ENCODE assay signal across 1 cellular context in the genomic region with DNA sequence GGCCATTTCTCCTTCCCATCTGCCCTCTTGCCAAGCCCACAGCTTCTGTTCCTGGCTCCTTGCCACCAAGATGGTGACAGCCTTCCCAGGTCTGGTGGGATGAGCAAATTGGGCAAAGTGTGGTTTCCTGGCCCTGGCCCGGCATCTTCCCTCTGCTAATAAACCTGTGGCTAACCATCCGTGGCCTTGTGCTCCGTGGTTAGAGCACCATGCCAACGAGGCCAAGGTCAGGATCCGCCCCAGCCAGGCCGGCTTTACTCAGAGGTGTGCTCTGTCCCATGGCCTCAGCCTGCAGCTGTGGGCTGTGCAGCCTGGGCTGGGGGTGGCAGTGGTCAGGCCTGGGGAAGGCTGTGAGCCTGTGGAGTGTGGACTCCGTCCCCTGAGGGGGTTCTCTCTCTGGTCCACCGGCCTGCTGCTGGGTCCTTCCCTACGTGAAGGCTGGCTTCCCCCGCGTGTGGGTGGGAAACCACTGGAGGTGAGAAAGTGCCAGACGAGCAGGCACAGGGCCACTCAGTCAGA.
TF ChIP-seq lines count a peak whose summit lies in the region.

No MANE protein-coding gene starts in this region.

TF ChIP-seq in HepG2, 621 proteins besides CTCF, POLR2A, EP300 and RAD21 (continued from another document and continues in another):
- TF ChIP-seq, protein P1, sequence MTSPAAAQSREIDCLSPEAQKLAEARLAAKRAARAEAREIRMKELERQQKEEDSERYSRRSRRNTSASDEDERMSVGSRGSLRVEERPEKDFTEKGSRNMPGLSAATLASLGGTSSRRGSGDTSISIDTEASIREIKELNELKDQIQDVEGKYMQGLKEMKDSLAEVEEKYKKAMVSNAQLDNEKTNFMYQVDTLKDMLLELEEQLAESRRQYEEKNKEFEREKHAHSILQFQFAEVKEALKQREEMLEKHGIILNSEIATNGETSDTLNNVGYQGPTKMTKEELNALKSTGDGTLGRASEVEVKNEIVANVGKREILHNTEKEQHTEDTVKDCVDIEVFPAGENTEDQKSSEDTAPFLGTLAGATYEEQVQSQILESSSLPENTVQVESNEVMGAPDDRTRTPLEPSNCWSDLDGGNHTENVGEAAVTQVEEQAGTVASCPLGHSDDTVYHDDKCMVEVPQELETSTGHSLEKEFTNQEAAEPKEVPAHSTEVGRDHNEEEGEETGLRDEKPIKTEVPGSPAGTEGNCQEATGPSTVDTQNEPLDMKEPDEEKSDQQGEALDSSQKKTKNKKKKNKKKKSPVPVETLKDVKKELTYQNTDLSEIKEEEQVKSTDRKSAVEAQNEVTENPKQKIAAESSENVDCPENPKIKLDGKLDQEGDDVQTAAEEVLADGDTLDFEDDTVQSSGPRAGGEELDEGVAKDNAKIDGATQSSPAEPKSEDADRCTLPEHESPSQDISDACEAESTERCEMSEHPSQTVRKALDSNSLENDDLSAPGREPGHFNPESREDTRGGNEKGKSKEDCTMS (CRISPR knock-in tag; conservative IDR thresholded peaks at IDR 0.05), result no peak
- TF ChIP-seq HES4 (CRISPR knock-in tag; IDR thresholded peaks at IDR 0.05; ENCODE audit: borderline replicate concordance) (no peak), SUZ12 (IDR thresholded peaks at IDR 0.05; ENCODE audit: low read depth, low read length) (no peak), ZKSCAN1 (IDR thresholded peaks at IDR 0.05; ENCODE audit: low read length) (no peak), NCOA5 (CRISPR knock-in tag; IDR thresholded peaks at IDR 0.05) (no peak), ZNF205 (CRISPR knock-in tag; IDR thresholded peaks at IDR 0.05) (0 out of 2 replicates have a peak, but pooled peaks have one; percentile 41), MED1 (CRISPR knock-in tag; IDR thresholded peaks at IDR 0.05) (peak; percentile 80), ARHGAP35 (CRISPR knock-in tag; IDR thresholded peaks at IDR 0.05; ENCODE audit: borderline replicate concordance) (no peak), ZSCAN30 (CRISPR knock-in tag; IDR thresholded peaks at IDR 0.05) (no peak), HHEX (CRISPR knock-in tag; IDR thresholded peaks at IDR 0.05) (no peak), ZNF75D (CRISPR knock-in tag; IDR thresholded peaks at IDR 0.05; ENCODE audit: borderline replicate concordance) (no peak), ZNF776 (CRISPR knock-in tag; IDR thresholded peaks at IDR 0.05) (no peak), ZNF598 (CRISPR knock-in tag; IDR thresholded peaks at IDR 0.05; ENCODE audit: borderline replicate concordance) (0 out of 2 replicates have a peak, but pooled peaks have one; percentile 82), ZSCAN21 (CRISPR knock-in tag; IDR thresholded peaks at IDR 0.05; ENCODE audit: borderline replicate concordance) (no peak; the same call in 1 of the 2 replicates), TCF7L2 (IDR thresholded peaks at IDR 0.05; ENCODE audit: low read depth, low read length) (no peak), SP5 (CRISPR knock-in tag; IDR thresholded peaks at IDR 0.05; ENCODE audit: borderline replicate concordance, low read depth) (peak; percentile 64; the same call in 1 of the 2 replicates), NFE2 (CRISPR knock-in tag; IDR thresholded peaks at IDR 0.05) (no peak), ZNF549 (CRISPR knock-in tag; IDR thresholded peaks at IDR 0.05) (no peak), PHF20 (CRISPR knock-in tag; IDR thresholded peaks at IDR 0.05) (no peak), RBM22 (optimal IDR thresholded peaks at IDR 0.05; ENCODE audit: low read length) (no peak), SNRNP70 (IDR thresholded peaks at IDR 0.05; ENCODE audit: low read depth, low read length) (no peak), NFRKB (IDR thresholded peaks at IDR 0.05) (no peak), ZFX (CRISPR knock-in tag; IDR thresholded peaks at IDR 0.05; ENCODE audit: low read depth) (peak; percentile 83), HMGA1 (CRISPR knock-in tag; conservative IDR thresholded peaks at IDR 0.05) (no peak), ZNF12 (CRISPR knock-in tag; IDR thresholded peaks at IDR 0.05) (no peak), GTF3A (CRISPR knock-in tag; conservative IDR thresholded peaks at IDR 0.05) (no peak), SP2 (CRISPR knock-in tag; IDR thresholded peaks at IDR 0.05) (no peak), CHD2 (IDR thresholded peaks at IDR 0.05; ENCODE audit: low read depth, low read length) (no peak), YY1 (IDR thresholded peaks at IDR 0.05; ENCODE audit: insufficient read depth, insufficient replicate concordance, low read depth, low read length) (no peak), ATM (IDR thresholded peaks at IDR 0.05; ENCODE audit: borderline replicate concordance) (no peak), ZSCAN12 (CRISPR knock-in tag; IDR thresholded peaks at IDR 0.05) (no peak), MED13 (CRISPR knock-in tag; IDR thresholded peaks at IDR 0.05) (no peak), ZNF550 (CRISPR knock-in tag; IDR thresholded peaks at IDR 0.05; ENCODE audit: borderline replicate concordance) (no peak), ZNF460 (CRISPR knock-in tag; IDR thresholded peaks at IDR 0.05; ENCODE audit: borderline replicate concordance) (no peak), ZNF567 (CRISPR knock-in tag; IDR thresholded peaks at IDR 0.05; ENCODE audit: borderline replicate concordance) (no peak), SAP130 (CRISPR knock-in tag; IDR thresholded peaks at IDR 0.05; ENCODE audit: low read depth) (peak; percentile 62)
- TF ChIP-seq, protein P2, sequence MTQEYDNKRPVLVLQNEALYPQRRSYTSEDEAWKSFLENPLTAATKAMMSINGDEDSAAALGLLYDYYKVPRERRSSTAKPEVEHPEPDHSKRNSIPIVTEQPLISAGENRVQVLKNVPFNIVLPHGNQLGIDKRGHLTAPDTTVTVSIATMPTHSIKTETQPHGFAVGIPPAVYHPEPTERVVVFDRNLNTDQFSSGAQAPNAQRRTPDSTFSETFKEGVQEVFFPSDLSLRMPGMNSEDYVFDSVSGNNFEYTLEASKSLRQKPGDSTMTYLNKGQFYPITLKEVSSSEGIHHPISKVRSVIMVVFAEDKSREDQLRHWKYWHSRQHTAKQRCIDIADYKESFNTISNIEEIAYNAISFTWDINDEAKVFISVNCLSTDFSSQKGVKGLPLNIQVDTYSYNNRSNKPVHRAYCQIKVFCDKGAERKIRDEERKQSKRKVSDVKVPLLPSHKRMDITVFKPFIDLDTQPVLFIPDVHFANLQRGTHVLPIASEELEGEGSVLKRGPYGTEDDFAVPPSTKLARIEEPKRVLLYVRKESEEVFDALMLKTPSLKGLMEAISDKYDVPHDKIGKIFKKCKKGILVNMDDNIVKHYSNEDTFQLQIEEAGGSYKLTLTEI (CRISPR knock-in tag; conservative IDR thresholded peaks at IDR 0.05), result no peak
- TF ChIP-seq, protein P3, sequence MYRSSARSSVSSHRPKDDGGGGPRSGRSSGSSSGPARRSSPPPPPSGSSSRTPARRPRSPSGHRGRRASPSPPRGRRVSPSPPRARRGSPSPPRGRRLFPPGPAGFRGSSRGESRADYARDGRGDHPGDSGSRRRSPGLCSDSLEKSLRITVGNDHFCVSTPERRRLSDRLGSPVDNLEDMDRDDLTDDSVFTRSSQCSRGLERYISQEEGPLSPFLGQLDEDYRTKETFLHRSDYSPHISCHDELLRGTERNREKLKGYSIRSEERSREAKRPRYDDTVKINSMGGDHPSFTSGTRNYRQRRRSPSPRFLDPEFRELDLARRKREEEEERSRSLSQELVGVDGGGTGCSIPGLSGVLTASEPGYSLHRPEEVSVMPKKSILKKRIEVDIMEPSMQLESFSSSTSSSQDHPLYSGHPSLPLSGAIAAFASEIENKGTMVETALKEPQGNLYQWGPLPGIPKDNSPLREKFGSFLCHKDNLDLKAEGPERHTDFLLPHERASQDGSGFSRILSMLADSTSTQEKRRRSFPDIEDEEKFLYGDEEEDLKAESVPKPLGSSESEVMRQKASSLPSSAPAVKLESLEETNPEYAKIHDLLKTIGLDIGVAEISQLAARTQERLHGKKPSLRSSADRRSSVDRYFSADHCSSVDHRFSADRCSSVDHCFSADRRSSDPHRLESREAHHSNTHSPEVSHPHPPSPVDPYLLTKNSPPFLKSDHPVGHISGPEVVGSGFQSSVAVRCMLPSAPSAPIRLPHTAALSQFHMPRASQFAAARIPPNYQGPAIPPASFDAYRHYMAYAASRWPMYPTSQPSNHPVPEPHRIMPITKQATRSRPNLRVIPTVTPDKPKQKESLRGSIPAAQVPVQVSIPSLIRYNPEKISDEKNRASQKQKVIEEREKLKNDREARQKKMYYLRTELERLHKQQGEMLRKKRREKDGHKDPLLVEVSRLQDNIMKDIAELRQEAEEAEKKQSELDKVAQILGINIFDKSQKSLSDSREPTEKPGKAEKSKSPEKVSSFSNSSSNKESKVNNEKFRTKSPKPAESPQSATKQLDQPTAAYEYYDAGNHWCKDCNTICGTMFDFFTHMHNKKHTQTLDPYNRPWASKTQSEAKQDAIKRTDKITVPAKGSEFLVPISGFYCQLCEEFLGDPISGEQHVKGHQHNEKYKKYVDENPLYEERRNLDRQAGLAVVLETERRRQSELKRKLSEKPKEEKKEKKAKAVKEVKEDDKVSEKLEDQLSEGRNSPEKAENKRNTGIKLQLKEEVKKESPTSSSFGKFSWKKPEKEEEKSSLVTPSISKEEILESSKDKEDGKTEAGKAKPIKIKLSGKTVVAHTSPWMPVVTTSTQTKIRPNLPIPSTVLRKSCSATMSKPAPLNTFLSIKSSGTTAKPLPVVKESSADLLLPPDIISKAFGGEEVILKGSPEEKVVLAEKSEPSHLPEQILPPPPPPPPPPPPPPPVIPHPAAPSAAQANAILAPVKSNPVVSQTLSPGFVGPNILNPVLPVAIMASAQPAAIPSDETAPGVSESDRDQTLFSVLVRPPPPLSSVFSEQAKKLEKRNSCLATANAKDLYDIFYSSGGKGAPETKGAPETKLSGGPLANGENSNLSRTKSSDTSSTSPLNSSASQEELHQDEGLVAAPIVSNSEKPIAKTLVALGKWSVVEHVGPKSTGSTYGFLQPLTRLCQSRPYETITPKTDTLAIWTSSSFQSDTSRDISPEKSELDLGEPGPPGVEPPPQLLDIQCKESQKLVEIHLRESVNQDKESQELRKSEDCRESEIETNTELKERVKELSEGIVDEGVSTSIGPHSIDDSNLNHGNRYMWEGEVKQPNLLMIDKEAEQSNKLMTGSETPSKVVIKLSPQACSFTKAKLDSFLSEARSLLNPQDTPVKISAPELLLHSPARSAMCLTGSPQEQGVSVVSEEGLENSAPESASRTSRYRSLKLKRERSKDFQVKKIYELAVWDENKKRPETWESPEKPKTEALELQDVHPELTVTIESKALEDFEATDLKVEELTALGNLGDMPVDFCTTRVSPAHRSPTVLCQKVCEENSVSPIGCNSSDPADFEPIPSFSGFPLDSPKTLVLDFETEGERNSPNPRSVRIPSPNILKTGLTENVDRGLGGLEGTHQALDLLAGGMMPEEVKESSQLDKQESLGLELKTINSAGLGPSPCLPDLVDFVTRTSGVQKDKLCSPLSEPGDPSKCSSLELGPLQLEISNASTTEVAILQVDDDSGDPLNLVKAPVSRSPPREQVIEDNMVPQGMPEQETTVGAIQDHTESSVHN (CRISPR knock-in tag; IDR thresholded peaks at IDR 0.05), result no peak
- TF ChIP-seq, protein P4, sequence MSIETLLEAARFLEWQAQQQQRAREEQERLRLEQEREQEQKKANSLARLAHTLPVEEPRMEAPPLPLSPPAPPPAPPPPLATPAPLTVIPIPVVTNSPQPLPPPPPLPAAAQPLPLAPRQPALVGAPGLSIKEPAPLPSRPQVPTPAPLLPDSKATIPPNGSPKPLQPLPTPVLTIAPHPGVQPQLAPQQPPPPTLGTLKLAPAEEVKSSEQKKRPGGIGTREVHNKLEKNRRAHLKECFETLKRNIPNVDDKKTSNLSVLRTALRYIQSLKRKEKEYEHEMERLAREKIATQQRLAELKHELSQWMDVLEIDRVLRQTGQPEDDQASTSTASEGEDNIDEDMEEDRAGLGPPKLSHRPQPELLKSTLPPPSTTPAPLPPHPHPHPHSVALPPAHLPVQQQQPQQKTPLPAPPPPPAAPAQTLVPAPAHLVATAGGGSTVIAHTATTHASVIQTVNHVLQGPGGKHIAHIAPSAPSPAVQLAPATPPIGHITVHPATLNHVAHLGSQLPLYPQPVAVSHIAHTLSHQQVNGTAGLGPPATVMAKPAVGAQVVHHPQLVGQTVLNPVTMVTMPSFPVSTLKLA (IDR thresholded peaks at IDR 0.05), result no peak
- TF ChIP-seq, protein P5, sequence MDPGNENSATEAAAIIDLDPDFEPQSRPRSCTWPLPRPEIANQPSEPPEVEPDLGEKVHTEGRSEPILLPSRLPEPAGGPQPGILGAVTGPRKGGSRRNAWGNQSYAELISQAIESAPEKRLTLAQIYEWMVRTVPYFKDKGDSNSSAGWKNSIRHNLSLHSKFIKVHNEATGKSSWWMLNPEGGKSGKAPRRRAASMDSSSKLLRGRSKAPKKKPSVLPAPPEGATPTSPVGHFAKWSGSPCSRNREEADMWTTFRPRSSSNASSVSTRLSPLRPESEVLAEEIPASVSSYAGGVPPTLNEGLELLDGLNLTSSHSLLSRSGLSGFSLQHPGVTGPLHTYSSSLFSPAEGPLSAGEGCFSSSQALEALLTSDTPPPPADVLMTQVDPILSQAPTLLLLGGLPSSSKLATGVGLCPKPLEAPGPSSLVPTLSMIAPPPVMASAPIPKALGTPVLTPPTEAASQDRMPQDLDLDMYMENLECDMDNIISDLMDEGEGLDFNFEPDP (CRISPR knock-in tag; conservative IDR thresholded peaks at IDR 0.05), result no peak
- TF ChIP-seq, protein P6, sequence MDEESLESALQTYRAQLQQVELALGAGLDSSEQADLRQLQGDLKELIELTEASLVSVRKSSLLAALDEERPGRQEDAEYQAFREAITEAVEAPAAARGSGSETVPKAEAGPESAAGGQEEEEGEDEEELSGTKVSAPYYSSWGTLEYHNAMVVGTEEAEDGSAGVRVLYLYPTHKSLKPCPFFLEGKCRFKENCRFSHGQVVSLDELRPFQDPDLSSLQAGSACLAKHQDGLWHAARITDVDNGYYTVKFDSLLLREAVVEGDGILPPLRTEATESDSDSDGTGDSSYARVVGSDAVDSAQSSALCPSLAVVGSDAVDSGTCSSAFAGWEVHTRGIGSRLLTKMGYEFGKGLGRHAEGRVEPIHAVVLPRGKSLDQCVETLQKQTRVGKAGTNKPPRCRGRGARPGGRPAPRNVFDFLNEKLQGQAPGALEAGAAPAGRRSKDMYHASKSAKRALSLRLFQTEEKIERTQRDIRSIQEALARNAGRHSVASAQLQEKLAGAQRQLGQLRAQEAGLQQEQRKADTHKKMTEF (CRISPR knock-in tag; IDR thresholded peaks at IDR 0.05), result peak; percentile 38; the same call in 1 of the 2 replicates
- TF ChIP-seq, protein P7, sequence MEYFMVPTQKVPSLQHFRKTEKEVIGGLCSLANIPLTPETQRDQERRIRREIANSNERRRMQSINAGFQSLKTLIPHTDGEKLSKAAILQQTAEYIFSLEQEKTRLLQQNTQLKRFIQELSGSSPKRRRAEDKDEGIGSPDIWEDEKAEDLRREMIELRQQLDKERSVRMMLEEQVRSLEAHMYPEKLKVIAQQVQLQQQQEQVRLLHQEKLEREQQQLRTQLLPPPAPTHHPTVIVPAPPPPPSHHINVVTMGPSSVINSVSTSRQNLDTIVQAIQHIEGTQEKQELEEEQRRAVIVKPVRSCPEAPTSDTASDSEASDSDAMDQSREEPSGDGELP (IDR thresholded peaks at IDR 0.05; ENCODE audit: borderline replicate concordance, low read depth), result peak; percentile 53; the same call in 1 of the 2 replicates
- TF ChIP-seq, protein P8, sequence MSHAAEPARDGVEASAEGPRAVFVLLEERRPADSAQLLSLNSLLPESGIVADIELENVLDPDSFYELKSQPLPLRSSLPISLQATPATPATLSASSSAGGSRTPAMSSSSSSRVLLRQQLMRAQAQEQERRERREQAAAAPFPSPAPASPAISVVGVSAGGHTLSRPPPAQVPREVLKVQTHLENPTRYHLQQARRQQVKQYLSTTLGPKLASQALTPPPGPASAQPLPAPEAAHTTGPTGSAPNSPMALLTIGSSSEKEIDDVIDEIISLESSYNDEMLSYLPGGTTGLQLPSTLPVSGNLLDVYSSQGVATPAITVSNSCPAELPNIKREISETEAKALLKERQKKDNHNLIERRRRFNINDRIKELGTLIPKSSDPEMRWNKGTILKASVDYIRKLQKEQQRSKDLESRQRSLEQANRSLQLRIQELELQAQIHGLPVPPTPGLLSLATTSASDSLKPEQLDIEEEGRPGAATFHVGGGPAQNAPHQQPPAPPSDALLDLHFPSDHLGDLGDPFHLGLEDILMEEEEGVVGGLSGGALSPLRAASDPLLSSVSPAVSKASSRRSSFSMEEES (CRISPR knock-in tag; IDR thresholded peaks at IDR 0.05), result 0 out of 2 replicates have a peak, but pooled peaks have one; percentile 46
